ENCODE assay signal across 1 cellular context in the genomic region with DNA sequence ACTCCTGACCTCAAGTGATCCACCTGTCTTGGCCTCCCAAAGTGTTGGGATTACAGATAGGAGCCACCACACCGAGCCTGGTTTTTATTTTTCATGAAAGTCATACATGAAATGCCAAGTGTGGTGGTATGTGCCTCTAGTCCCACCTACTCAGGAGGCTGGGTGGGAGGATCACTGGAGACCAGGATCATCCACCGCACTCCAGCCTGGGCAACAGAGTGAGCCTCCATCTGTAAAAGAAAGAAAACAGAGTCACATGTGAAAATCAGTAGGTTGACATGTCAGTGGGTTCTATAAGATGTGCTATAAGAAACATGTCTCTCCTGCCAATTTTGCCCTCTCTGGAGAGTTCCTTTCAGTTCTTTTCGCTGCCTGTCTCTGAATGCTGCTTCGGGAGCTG.
TF ChIP-seq lines count a peak whose summit lies in the region.

No MANE protein-coding gene starts in this region.

TF ChIP-seq in HepG2, 621 proteins besides CTCF, POLR2A, EP300 and RAD21:
- TF ChIP-seq ZNF383 (CRISPR knock-in tag; IDR thresholded peaks at IDR 0.05; ENCODE audit: borderline replicate concordance) = no peak
- no peak for TF ChIP-seq ZNF572 (CRISPR knock-in tag; IDR thresholded peaks at IDR 0.05)
- TF ChIP-seq NRL (CRISPR knock-in tag; IDR thresholded peaks at IDR 0.05; ENCODE audit: borderline replicate concordance) = no peak
- TF ChIP-seq ATF7-NPFF (CRISPR knock-in tag; IDR thresholded peaks at IDR 0.05; ENCODE audit: low read depth) = no peak
- no peak for TF ChIP-seq ZNF589 (CRISPR knock-in tag; conservative IDR thresholded peaks at IDR 0.05)
- no peak for TF ChIP-seq KMT2B (CRISPR knock-in tag; IDR thresholded peaks at IDR 0.05)
- TF ChIP-seq HMGXB4 (CRISPR knock-in tag; IDR thresholded peaks at IDR 0.05; ENCODE audit: borderline replicate concordance in 1 of 2, low read depth in 1 of 2) = no peak
TF ChIP-seq in HepG2: peak in this region for 0.
